29 cellular contexts compared by ENCODE assay signal in genomic region chr6:167746377-167747151, GRCh38.
A peak's percentile ranks its signal among the peaks of the same experiment; 100 is the strongest.
DNase-seq lines count a peak whose midpoint lies in the region; ATAC-seq, FAIRE-seq and TF ChIP-seq lines count a peak whose summit lies in the region.
"Had no signal": no experiment of that assay in that cellular context is flagged by ENCODE, and none has a peak within 500 bp of the region (broad histone marks: within the 10 kb centered on the region; RNA-seq: fewer than 3 reads in every experiment).

No MANE protein-coding gene starts in this region.

- H3K4me3 ChIP-seq in esophagus squamous epithelium, result no peak overlapping the region
- H3K4me3 ChIP-seq in neuronal stem cell (ENCODE audit: low read length in 2 of 2), result no peak overlapping the region
- H3K4me3 ChIP-seq: BLaER1, mucosa of descending colon, ovary, smooth muscle cell had no signal

- TF ChIP-seq POLR2A in esophagus squamous epithelium (IDR thresholded peaks at IDR 0.05), result no peak
- no peak for TF ChIP-seq POLR2A in GM12891 (IDR thresholded peaks at IDR 0.05; ENCODE audit: low read depth, low read length)

- H3K27ac ChIP-seq in esophagus squamous epithelium (peak overlapping the region in 3 of 4 donors; percentile 23 to 50 (median 34)), neuronal stem cell (replicated peaks; ENCODE audit: low read length) (no peak overlapping the region)
- H3K27ac ChIP-seq: BLaER1, brain microvascular endothelial cell, ovary had no signal

- H3K36me3 Mint-ChIP-seq in type B pancreatic cell, result no peaks in the 10 kb centered on the region
- H3K36me3 Mint-ChIP-seq: activated naive CD4-positive, alpha-beta T cell treated with anti-CD3 and anti-CD28 coated beads, Interleukin-2, amount 50 U/mL, for 24 hours; natural killer cell treated with Interleukin-12 subunit alpha and Interleukin-12 subunit beta and Interleukin-15 and Interleukin-18, amount 100 ng/mL, for 72 hours had no signal

- H3K4me1 Mint-ChIP-seq in type B pancreatic cell (ENCODE audit: unreplicated experiment), result peaks cover 17% of the 10 kb centered on the region
- H3K4me1 Mint-ChIP-seq: activated naive CD4-positive, alpha-beta T cell treated with anti-CD3 and anti-CD28 coated beads, Interleukin-2, amount 50 U/mL, for 24 hours had no signal

- peak overlapping the region; percentile 25 for H3K18ac ChIP-seq in neuronal stem cell (ENCODE audit: low read length)

- no peak overlapping the region for H2AFZ ChIP-seq in neuronal stem cell (ENCODE audit: low read length)

- intact Hi-C loops in esophagus squamous epithelium (cut with DNase I), result no loop called here

- H3K4ac ChIP-seq in neuronal stem cell (ENCODE audit: low read length), result no peak overlapping the region

- no peak overlapping the region for H3K14ac ChIP-seq in neuronal stem cell (ENCODE audit: low read length)

- no peak overlapping the region for H4K8ac ChIP-seq in neuronal stem cell (ENCODE audit: low read depth, low read length)

- H3K4me1 ChIP-seq in esophagus squamous epithelium (peaks cover 9 to 60% (median 30%) of the 10 kb centered on the region in 3 donors), neuronal stem cell (ENCODE audit: control insufficient read depth in 2 of 2, insufficient read depth in 1 of 2, low read depth in 1 of 2, low read length in 2 of 2) (peaks cover 4 to 7% of the 10 kb centered on the region in 2 donors)

- no peak overlapping the region for H4K91ac ChIP-seq in neuronal stem cell (ENCODE audit: low read depth, low read length, poor library complexity)

- no peaks in the 10 kb centered on the region for H3K27me3 Mint-ChIP-seq in type B pancreatic cell
- H3K27me3 Mint-ChIP-seq: activated CD8-positive, alpha-beta T cell treated with anti-CD3 and anti-CD28 coated beads for 36 hours had no signal

- TF ChIP-seq CTCF in esophagus squamous epithelium (IDR thresholded peaks at IDR 0.05) (no peak), type B pancreatic cell (conservative IDR thresholded peaks at IDR 0.05) (no peak)

- H3K27me3 ChIP-seq in esophagus squamous epithelium (peaks cover 0 to 24% (median 0%) of the 10 kb centered on the region in 4 donors), neuronal stem cell (ENCODE audit: control insufficient read depth in 3 of 3, insufficient read depth in 3 of 3, low read depth in 1 of 3, low read length in 3 of 3) (no peaks in the 10 kb centered on the region)
- H3K27me3 ChIP-seq: BLaER1, brain microvascular endothelial cell, ovary had no signal

- no peaks in the 10 kb centered on the region for H3K79me1 ChIP-seq in neuronal stem cell (ENCODE audit: low read depth, low read length)

- peak overlapping the region; percentile 51 for H2AK5ac ChIP-seq in neuronal stem cell (ENCODE audit: low read depth, low read length)

- no peak overlapping the region for H2BK15ac ChIP-seq in neuronal stem cell (ENCODE audit: low read length)

- no peak overlapping the region for H2BK12ac ChIP-seq in neuronal stem cell (ENCODE audit: low read length)

- no peak overlapping the region for H2BK120ac ChIP-seq in neuronal stem cell (ENCODE audit: low read depth, low read length)

- H3K36me3 ChIP-seq in esophagus squamous epithelium, result no peaks in the 10 kb centered on the region
- no peaks in the 10 kb centered on the region for H3K36me3 ChIP-seq in neuronal stem cell (replicated peaks in 1 of 2; ENCODE audit: control insufficient read depth in 2 of 2, insufficient read depth in 2 of 2, low read length in 2 of 2)
- H3K36me3 ChIP-seq: BLaER1, brain microvascular endothelial cell, ovary had no signal

- H2BK5ac ChIP-seq in neuronal stem cell (ENCODE audit: low read length), result no peak overlapping the region

- FAIRE-seq in GM12891 (lab: Jason Lieb, UNC), result no peak
- FAIRE-seq: GM12892, kidney had no signal

- H3K9ac ChIP-seq in neuronal stem cell (ENCODE audit: low read depth, low read length, poor library complexity), result no peak overlapping the region
- H3K9ac ChIP-seq: BLaER1 had no signal

- WGBS in esophagus squamous epithelium, 2 donors, result 46 to 60% methylated on average over 9 to 18 of the region's 19 CpGs
- no CpG with 5 or more reads among the region's 19 CpGs for WGBS in neuronal stem cell (ENCODE audit: extremely low coverage in 2 of 2, insufficient read length in 2 of 2, insufficient replicate concordance in 1 of 2), 2 donors

- no peaks in the 10 kb centered on the region for H3K9me3 Mint-ChIP-seq in type B pancreatic cell
- H3K9me3 Mint-ChIP-seq: activated CD8-positive, alpha-beta T cell treated with anti-CD3 and anti-CD28 coated beads for 36 hours; activated naive CD4-positive, alpha-beta T cell treated with anti-CD3 and anti-CD28 coated beads, Interleukin-2, amount 50 U/mL, for 24 hours; natural killer cell treated with Interleukin-12 subunit alpha and Interleukin-12 subunit beta and Interleukin-15 and Interleukin-18, amount 100 ng/mL, for 72 hours; T-helper 2 cell treated with Interferon-gamma antibody and Interleukin-4, amounts not matched to agents 5 μg/mL and 100 μg/mL, for 36 hours had no signal

- ATAC-seq in HG03196 (IDR thresholded peaks at IDR 0.05; ENCODE audit: unreplicated experiment), result no peak
- ATAC-seq: activated CD8-positive, alpha-beta T cell treated with anti-CD3 and anti-CD28 coated beads for 36 hours; mucosa of descending colon; natural killer cell treated with Interleukin-12 subunit alpha and Interleukin-12 subunit beta and Interleukin-15 and Interleukin-18, amount 100 ng/mL, for 72 hours; stimulated activated naive CD8-positive, alpha-beta T cell treated with anti-CD3 and anti-CD28 coated beads, Interleukin-15, Interleukin-2, amounts not matched to agents 100 U/mL and 50 U/mL, for 24 hours had no signal

- H3K27ac Mint-ChIP-seq in type B pancreatic cell, result no peak overlapping the region
- H3K27ac Mint-ChIP-seq: activated CD8-positive, alpha-beta T cell treated with anti-CD3 and anti-CD28 coated beads for 36 hours; activated naive CD4-positive, alpha-beta T cell treated with anti-CD3 and anti-CD28 coated beads, Interleukin-2, amount 50 U/mL, for 24 hours; natural killer cell treated with Interleukin-12 subunit alpha and Interleukin-12 subunit beta and Interleukin-15 and Interleukin-18, amount 100 ng/mL, for 72 hours; T-helper 2 cell treated with Interferon-gamma antibody and Interleukin-4, amounts not matched to agents 5 μg/mL and 100 μg/mL, for 36 hours had no signal

- H3K9me3 ChIP-seq in esophagus squamous epithelium (peaks cover 0 to 6% (median 5%) of the 10 kb centered on the region in 3 donors), neuronal stem cell (replicated peaks in 1 of 2; ENCODE audit: control insufficient read depth in 2 of 2, insufficient read depth in 1 of 2, low read depth in 1 of 2, low read length in 2 of 2) (peaks cover 0 to 5% of the 10 kb centered on the region in 2 donors)
- H3K9me3 ChIP-seq: mucosa of descending colon, ovary had no signal

- H3K4me2 ChIP-seq in neuronal stem cell (ENCODE audit: insufficient read depth, low read length, poor library complexity, severe bottlenecking), result no peak overlapping the region

- DNase-seq in NCI-H82 (lab: John Stamatoyannopoulos, UW) (peak; percentile 80), esophagus squamous epithelium (lab: John Stamatoyannopoulos, UW) (no peak), neuronal stem cell (ENCODE audit: low spot score) (no peak), type B pancreatic cell (ENCODE audit: extremely low spot score, unreplicated experiment) (peak; percentile 24), GM12891 (ENCODE audit: insufficient read length, low spot score) (no peak), DMS53 (lab: John Stamatoyannopoulos, UW) (no peak)
- DNase-seq: activated CD4-positive, alpha-beta T cell treated with anti-CD3 and anti-CD28 coated beads for 1 hour; activated CD8-positive, alpha-beta T cell treated with anti-CD3 and anti-CD28 coated beads for 36 hours; amniotic stem cell; brain microvascular endothelial cell; effector CD4-positive, alpha-beta T cell; H7; mucosa of descending colon; NCI-H146; NCI-H2107; NCI-H446; NCI-H774; retina; stimulated activated CD4-positive, alpha-beta T cell treated with anti-CD3 and anti-CD28 coated beads, Interleukin-1b, Interleukin-23, amount 100 ng/mL, for 48 hours; stimulated activated naive CD8-positive, alpha-beta T cell treated with anti-CD3 and anti-CD28 coated beads, Interleukin-15, Interleukin-2, amounts not matched to agents 100 U/mL and 50 U/mL, for 24 hours had no signal

- H3K4me3 Mint-ChIP-seq in type B pancreatic cell, result no peak overlapping the region
- H3K4me3 Mint-ChIP-seq: activated CD8-positive, alpha-beta T cell treated with anti-CD3 and anti-CD28 coated beads for 36 hours; activated naive CD4-positive, alpha-beta T cell treated with anti-CD3 and anti-CD28 coated beads, Interleukin-2, amount 50 U/mL, for 24 hours; natural killer cell treated with Interleukin-12 subunit alpha and Interleukin-12 subunit beta and Interleukin-15 and Interleukin-18, amount 100 ng/mL, for 72 hours; T-helper 2 cell treated with Interferon-gamma antibody and Interleukin-4, amounts not matched to agents 5 μg/mL and 100 μg/mL, for 36 hours had no signal

- peak overlapping the region; percentile 22 for H3K23ac ChIP-seq in neuronal stem cell (ENCODE audit: low read depth, low read length, poor library complexity)

TF ChIP-seq in GM12891, 5 proteins besides CTCF, POLR2A, EP300 and RAD21:
- no peak for TF ChIP-seq TAF1 (IDR thresholded peaks at IDR 0.05; ENCODE audit: low read depth, low read length)
- no peak for TF ChIP-seq POU2F2 (IDR thresholded peaks at IDR 0.05; ENCODE audit: low read depth, low read length)
- TF ChIP-seq PAX5 (IDR thresholded peaks at IDR 0.05; ENCODE audit: insufficient read depth, low read length, severe bottlenecking), result no peak
- TF ChIP-seq POLR2AphosphoS5 (IDR thresholded peaks at IDR 0.05; ENCODE audit: low read depth, low read length), result no peak
- TF ChIP-seq SPI1 (IDR thresholded peaks at IDR 0.05; ENCODE audit: low read depth, low read length), result no peak
TF ChIP-seq in GM12891: peak in this region for 0.

Comparison
In these comparisons a context has a peak if more than half of its experiments do, and no peak if none do; other contexts are left out.
1. DNase-seq: peak in NCI-H82 (single experiment) and type B pancreatic cell (single experiment); none in esophagus squamous epithelium (single experiment), neuronal stem cell (single experiment), GM12891 (single experiment) and DMS53 (single experiment).